20 cellular contexts compared by ENCODE assay signal in genomic region chr17:9839433-9839832, GRCh38. TPM values are rescaled to one million over a fixed set of nuclear protein-coding genes. Genes with fewer than 3 reads are reported as not detected.
DNase-seq lines count a peak whose midpoint lies in the region; ATAC-seq, FAIRE-seq and TF ChIP-seq lines count a peak whose summit lies in the region.
"Had no signal": no experiment of that assay in that cellular context is flagged by ENCODE, and none has a peak within 500 bp of the region (broad histone marks: within the 10 kb centered on the region; RNA-seq: fewer than 3 reads in every experiment).

No MANE protein-coding gene starts in this region.

- no peaks in the 10 kb centered on the region; the same call in 2 of the 3 replicates for H3K36me3 Mint-ChIP-seq in GM23338 (ENCODE audit: low read depth)
- no peaks in the 10 kb centered on the region for H3K36me3 Mint-ChIP-seq in osteocyte (ENCODE audit: unreplicated experiment)

- H3K9me3 Mint-ChIP-seq in GM23338 (no peaks in the 10 kb centered on the region; the same call in 2 of the 3 replicates), osteocyte (ENCODE audit: unreplicated experiment) (no peaks in the 10 kb centered on the region)

- H3K4me1 Mint-ChIP-seq in GM23338 (peaks cover 18% of the 10 kb centered on the region), osteocyte (ENCODE audit: unreplicated experiment) (peaks cover 82% of the 10 kb centered on the region)

- peaks cover 10% of the 10 kb centered on the region for H3K27me3 Mint-ChIP-seq in GM23338 (ENCODE audit: insufficient read depth, low read depth, poor library complexity)
- H3K27me3 Mint-ChIP-seq in osteocyte (ENCODE audit: unreplicated experiment) = no peaks in the 10 kb centered on the region

- ATAC-seq in GM23338 = peak; percentile 79
- ATAC-seq: SK-N-SH treated with all-trans-retinoic acid at 6 μM for 48 hours had no signal

- no peak for TF ChIP-seq EP300 in esophagus muscularis mucosa (IDR thresholded peaks at IDR 0.05)

- H3K4me3 ChIP-seq in GM23338 = no peak overlapping the region
- H3K4me3 ChIP-seq in esophagus muscularis mucosa = no peak overlapping the region
- no peak overlapping the region for H3K4me3 ChIP-seq in testis
- H3K4me3 ChIP-seq in HAP-1 = no peak overlapping the region

- intact Hi-C loops in esophagus muscularis mucosa (cut with DNase I) = no loop called here
- intact Hi-C loops in testis (cut with DNase I; ENCODE audit: low total_unique reads) = no loop called here

- H3F3A ChIP-seq in GM23338 (replicated peaks; ENCODE audit: low read depth) = no peaks in the 10 kb centered on the region

- peaks cover 11% of the 10 kb centered on the region; the same call in 1 of the 2 replicates for H3K9me2 ChIP-seq in GM23338 (ENCODE audit: insufficient read depth)

- H3K4me3 Mint-ChIP-seq in GM23338 = no peak overlapping the region; the same call in 2 of the 3 replicates
- H3K4me3 Mint-ChIP-seq in osteocyte (ENCODE audit: unreplicated experiment) = no peak overlapping the region

- in situ Hi-C loops in HAP-1 (cut with MboI; ENCODE audit: low sequenced_read_pairs) = no loop called here

- H2AFZ ChIP-seq in GM23338 = peak overlapping the region; percentile 99; the same call in 1 of the 2 replicates
- H2AFZ ChIP-seq: parathyroid adenoma had no signal

- H3K27ac Mint-ChIP-seq in GM23338 (no peak overlapping the region), osteocyte (ENCODE audit: unreplicated experiment) (peak overlapping the region; percentile 74)

- DNase-seq in GM23338 (ENCODE audit: low spot score) (peak; percentile 34), RCC 7860 (ENCODE audit: low spot score) (peak; percentile 57), esophagus muscularis mucosa (ENCODE audit: extremely low spot score) (no peak), osteocyte (ENCODE audit: extremely low spot score, unreplicated experiment) (no peak), cortex of kidney (lab: John Stamatoyannopoulos, UW) (no peak), testis (no peak), HAP-1 (ENCODE audit: low spot score in 2 of 2) (no peak), NCI-H2227 treated with DMSO at 0.1 percent for 48 hours (lab: John Stamatoyannopoulos, UW) (no peak)
- DNase-seq: activated CD8-positive, alpha-beta memory T cell treated with anti-CD3 and anti-CD28 coated beads for 24 hours; activated effector memory CD4-positive, alpha-beta T cell treated with anti-CD3 and anti-CD28 coated beads, Interleukin-2, amount 50 U/mL, for 16 hours; aorta; DND-41; effector CD4-positive, alpha-beta T cell; foreskin melanocyte had no signal

- H3K4me1 ChIP-seq in GM23338 (ENCODE audit: insufficient read depth) (peaks cover 12% of the 10 kb centered on the region), esophagus muscularis mucosa (peaks cover 42 to 76% (median 72%) of the 10 kb centered on the region in 4 donors), testis (peaks cover 34% of the 10 kb centered on the region), HAP-1 (no peaks in the 10 kb centered on the region)
- H3K4me1 ChIP-seq: parathyroid adenoma had no signal

- H3K9me3 ChIP-seq in esophagus muscularis mucosa = no peaks in the 10 kb centered on the region
- H3K9me3 ChIP-seq in testis = no peaks in the 10 kb centered on the region
- no peaks in the 10 kb centered on the region; the same call in 1 of the 2 replicates for H3K9me3 ChIP-seq in HAP-1

- TF ChIP-seq CTCF in GM23338 (conservative IDR thresholded peaks at IDR 0.05; ENCODE audit: low read depth in 2 of 2) (peak in 1 of 2 experiments; percentile 54; a peak in 3 of 4 replicates), esophagus muscularis mucosa (IDR thresholded peaks at IDR 0.05) (no peak), osteocyte (IDR thresholded peaks at IDR 0.05) (peak; percentile 32), testis (IDR thresholded peaks at IDR 0.05) (no peak)

- H3K27me3 ChIP-seq in GM23338 (ENCODE audit: insufficient read depth) (no peaks in the 10 kb centered on the region), esophagus muscularis mucosa (no peaks in the 10 kb centered on the region), testis (no peaks in the 10 kb centered on the region), HAP-1 (ENCODE audit: low read depth) (no peaks in the 10 kb centered on the region)

- H4K20me1 ChIP-seq in GM23338 (replicated peaks; ENCODE audit: insufficient read depth) = no peaks in the 10 kb centered on the region

- WGBS in esophagus muscularis mucosa = 81% methylated on average over 4 of the region's 4 CpGs
- WGBS in testis, 2 donors = 54 to 66% methylated on average over 4 of the region's 4 CpGs

- TF ChIP-seq POLR2A in esophagus muscularis mucosa (IDR thresholded peaks at IDR 0.05; ENCODE audit: low read depth) = no peak
- no peak for TF ChIP-seq POLR2A in testis (IDR thresholded peaks at IDR 0.05)

- peak overlapping the region; percentile 60; the same call in 1 of the 2 replicates for H3K4me2 ChIP-seq in GM23338

- H3K27ac ChIP-seq in GM23338 (ENCODE audit: low read depth) = no peak overlapping the region
- H3K27ac ChIP-seq in esophagus muscularis mucosa (replicated peaks in 1 of 4) = peak overlapping the region in 3 of 4 donors; percentile 10 to 90 (median 37)
- H3K27ac ChIP-seq in testis = no peak overlapping the region
- H3K27ac ChIP-seq: C4-2B, parathyroid adenoma had no signal

- no peak for FAIRE-seq in RCC 7860 (lab: Jason Lieb, UNC)
- FAIRE-seq: GM12891 had no signal

- H3K79me2 ChIP-seq in GM23338 (replicated peaks; ENCODE audit: insufficient read depth) = no peaks in the 10 kb centered on the region
- H3K79me2 ChIP-seq: parathyroid adenoma had no signal

- H3K36me3 ChIP-seq in GM23338 (ENCODE audit: insufficient read depth) (no peaks in the 10 kb centered on the region), esophagus muscularis mucosa (no peaks in the 10 kb centered on the region), testis (ENCODE audit: low read depth, missing control alignments) (no peaks in the 10 kb centered on the region), HAP-1 (replicated peaks) (no peaks in the 10 kb centered on the region)

RNA-seq across cellular contexts. Expression of gene GLP2R, which starts 13.7 kb away (rescaled TPM):
- not detected in 2 replicates for total RNA-seq in GM23338 (2014; rRNA removed; shearing (Covaris generic))
- polyA plus RNA-seq in GM23338 (2016; fragmentation: Nextera tagmentation; extraction: Ambion mirVana) = not detected in 2 replicates
- total RNA-seq in esophagus muscularis mucosa = 10 to 100 TPM in 3 of 4 donors, 1 to 10 TPM in 1; 9.1 to 16.6 (median 14.6) TPM
- 2.0 and 3.2 TPM in 2 replicates for total RNA-seq in osteocyte
- 1 to 10 TPM in 1 of 2 donors, under 1 TPM in 1; 0.81 to 1.3 TPM for total RNA-seq in testis
- 0.70 TPM for polyA plus RNA-seq in testis (ENCODE audit: insufficient read depth, low read depth, low replicate concordance)
- total RNA-seq: HT-29 had no signal

RNA-seq across cellular contexts. Expression of gene GSG1L2, which starts 17.6 kb away (rescaled TPM):
- total RNA-seq in GM23338 (2014; rRNA removed; shearing (Covaris generic)) = not detected in 2 replicates
- polyA plus RNA-seq in GM23338 (2016; fragmentation: Nextera tagmentation; extraction: Ambion mirVana) = not detected in 2 replicates
- not detected for total RNA-seq in esophagus muscularis mucosa
- total RNA-seq in osteocyte = not detected in 2 replicates
- under 1 TPM in 1 of 2 donors, not detected in 1; 0.50 TPM for total RNA-seq in testis
- polyA plus RNA-seq in testis (ENCODE audit: insufficient read depth, low read depth, low replicate concordance) = 0.79 TPM
- total RNA-seq: aorta, HT-29 had no signal
- polyA plus RNA-seq: aorta, thymus had no signal

RNA-seq across cellular contexts. Expression of gene DHRS7C, which starts 48.0 kb away (rescaled TPM):
- not detected in 2 replicates for total RNA-seq in GM23338 (2014; rRNA removed; shearing (Covaris generic))
- polyA plus RNA-seq in GM23338 (2016; fragmentation: Nextera tagmentation; extraction: Ambion mirVana) = not detected in 2 replicates
- not detected for total RNA-seq in esophagus muscularis mucosa
- total RNA-seq in osteocyte = not detected in 2 replicates
- under 1 TPM in 1 of 2 donors, not detected in 1; 0.79 TPM for total RNA-seq in testis
- polyA plus RNA-seq in testis (ENCODE audit: insufficient read depth, low read depth, low replicate concordance) = 0.46 TPM
- total RNA-seq: aorta, HT-29 had no signal
- polyA plus RNA-seq: aorta had no signal

Comparison
In these comparisons a context has a peak if more than half of its experiments do, and no peak if none do; other contexts are left out.
1. DNase-seq: peak in GM23338 (single experiment) and RCC 7860 (single experiment); none in esophagus muscularis mucosa (single experiment), osteocyte (single experiment), cortex of kidney (single experiment), testis (single experiment), HAP-1 (0 of 2) and NCI-H2227 treated with DMSO at 0.1 percent for 48 hours (single experiment).
2. H3K27ac ChIP-seq: peak in esophagus muscularis mucosa (3 of 4); none in GM23338 (single experiment) and testis (0 of 2).